12 cellular contexts compared by ENCODE assay signal in the genomic region with DNA sequence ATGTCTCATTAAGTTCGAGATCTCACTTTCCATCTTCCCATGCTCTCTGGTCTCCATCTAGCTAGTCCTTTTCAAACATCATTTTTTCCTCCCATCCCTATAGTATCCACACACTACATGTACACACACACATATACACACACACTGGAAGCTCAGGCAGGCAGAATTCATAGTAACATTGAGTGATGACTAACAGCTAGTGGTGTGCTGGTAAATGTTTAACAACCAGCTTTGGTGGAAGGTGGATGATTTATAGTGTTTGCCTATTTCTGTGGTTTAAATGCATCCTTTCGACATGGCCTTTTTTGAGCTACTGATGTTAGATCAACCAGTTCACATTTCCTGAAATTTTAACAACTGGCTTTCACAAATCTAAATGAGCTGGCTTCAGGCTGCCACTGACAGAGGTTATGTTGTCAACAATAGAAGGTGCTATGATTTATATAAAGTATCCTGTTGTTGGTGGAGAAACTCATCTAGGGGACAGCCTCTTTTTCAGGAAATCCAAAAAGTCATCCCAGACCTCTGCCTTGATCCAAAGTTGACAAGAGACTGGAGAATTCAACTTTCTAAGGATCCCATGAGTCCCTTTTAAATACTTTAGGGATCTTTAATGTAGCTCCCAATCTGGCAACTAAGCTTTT.
A peak's percentile ranks its signal among the peaks of the same experiment; 100 is the strongest.
DNase-seq lines count a peak whose midpoint lies in the region; ATAC-seq and TF ChIP-seq lines count a peak whose summit lies in the region.
"Had no signal": no experiment of that assay in that cellular context is flagged by ENCODE, and none has a peak within 500 bp of the region (broad histone marks: within the 10 kb centered on the region; RNA-seq: fewer than 3 reads in every experiment).

No MANE protein-coding gene starts in this region.

- TF ChIP-seq POLR2A in erythroblast (IDR thresholded peaks at IDR 0.05; ENCODE audit: low read length), result no peak

- ATAC-seq in GM21529 (IDR thresholded peaks at IDR 0.05; ENCODE audit: unreplicated experiment), result peak; percentile 89
- ATAC-seq in HG03442 (IDR thresholded peaks at IDR 0.05; ENCODE audit: unreplicated experiment), result peak; percentile 85
- ATAC-seq: WTC11 had no signal

- DNase-seq in GDM1 (lab: John Stamatoyannopoulos, UW), result peak; percentile 4
- peak; percentile 65 for DNase-seq in fibroblast of the aortic adventitia (ENCODE audit: low read depth)
- no peak for DNase-seq in hippocampal formation (lab: John Stamatoyannopoulos, UW)
- no peak for DNase-seq in NCI-H146 (lab: John Stamatoyannopoulos, UW)
- no peak for DNase-seq in effector CD8-positive, alpha-beta T cell (lab: John Stamatoyannopoulos, UW)
- no peak for DNase-seq in erythroblast (lab: John Stamatoyannopoulos, UW)
- DNase-seq: anterior cingulate cortex; retina; stimulated activated naive CD4-positive, alpha-beta T cell treated with Interleukin-2 at 50 U/mL for 16 hours had no signal

- H3K4me3 ChIP-seq in fibroblast of the aortic adventitia (ENCODE audit: low read depth, low read length), result no peak overlapping the region

- no peak for TF ChIP-seq CTCF in fibroblast of the aortic adventitia (IDR thresholded peaks at IDR 0.05; ENCODE audit: insufficient read depth, low read length)

Comparison
In these comparisons a context has a peak if more than half of its experiments do, and no peak if none do; other contexts are left out.
1. DNase-seq: peak in GDM1 (single experiment) and fibroblast of the aortic adventitia (single experiment); none in hippocampal formation (0 of 2), NCI-H146 (single experiment), effector CD8-positive, alpha-beta T cell (single experiment) and erythroblast (0 of 2).